Comparison of ENCODE assay signal across 19 cellular contexts in genomic region chr6:54624779-54625178, GRCh38.
A peak's percentile ranks its signal among the peaks of the same experiment; 100 is the strongest.
DNase-seq lines count a peak whose midpoint lies in the region; ATAC-seq and TF ChIP-seq lines count a peak whose summit lies in the region.
"Had no signal": no experiment of that assay in that cellular context is flagged by ENCODE, and none has a peak within 500 bp of the region (broad histone marks: within the 10 kb centered on the region; RNA-seq: fewer than 3 reads in every experiment).

No MANE protein-coding gene starts in this region.

- H3K9me3 ChIP-seq in AG04450 (ENCODE audit: control insufficient read depth, insufficient read depth, low read length) (peaks cover 3% of the 10 kb centered on the region; the same call in 1 of the 2 replicates), GM23248 (ENCODE audit: low read depth) (no peaks in the 10 kb centered on the region)
- H3K9me3 ChIP-seq: MG63 had no signal

- peak; percentile 26 for DNase-seq in AG04450 (ENCODE audit: low read depth, low spot score)
- DNase-seq in GM23248, result peak; percentile 3
- DNase-seq in amniotic epithelial cell (ENCODE audit: low read depth), result peak; percentile 42
- DNase-seq in fibroblast of mammary gland (ENCODE audit: low read depth), result peak; percentile 31
- DNase-seq in GM10266 (ENCODE audit: extremely low spot score), result no peak
- no peak for DNase-seq in stimulated activated naive B cell treated with anti-CD40 and anti-IgM and Interleukin-4, amounts not matched to agents 10 μg/mL and 1 μg/mL and 100 μg/mL, for 72 hours
- DNase-seq: 8988T; CD4-positive, CD25-positive, alpha-beta regulatory T cell; DMS53; MG63; NCI-H1092; NCI-H2081 treated with DMSO at 0.1 percent for 48 hours; NCI-H510A treated with DMSO at 0.1 percent for 48 hours; NCI-H82 had no signal

- CTCF ChIA-PET in AG04450 (lab: Charles Lee), result no interaction called here

- H3K27me3 ChIP-seq in AG04450 (ENCODE audit: control insufficient read depth, insufficient read depth, low read length) (no peaks in the 10 kb centered on the region), GM23248 (replicated peaks; ENCODE audit: insufficient read depth) (no peaks in the 10 kb centered on the region; the same call in 1 of the 2 replicates)
- H3K27me3 ChIP-seq: MG63 had no signal

- no peaks in the 10 kb centered on the region for H3K4me1 ChIP-seq in GM23248 (ENCODE audit: insufficient read depth)

- H3F3A ChIP-seq in GM23248 (ENCODE audit: insufficient read depth), result no peaks in the 10 kb centered on the region

- no peak overlapping the region for H2AFZ ChIP-seq in GM23248

- no peak overlapping the region for H3K27ac ChIP-seq in AG04450 (ENCODE audit: low read depth, low read length)
- H3K27ac ChIP-seq in GM23248, result no peak overlapping the region
- H3K27ac ChIP-seq: SK-N-MC had no signal

- no peak overlapping the region for H3K27ac Mint-ChIP-seq in stimulated activated naive B cell treated with anti-CD40 and anti-IgM and Interleukin-4, amounts not matched to agents 10 μg/mL and 1 μg/mL and 100 μg/mL, for 72 hours
- H3K27ac Mint-ChIP-seq: B cell; CD4-positive, CD25-positive, alpha-beta regulatory T cell had no signal

- no peaks in the 10 kb centered on the region for H3K79me2 ChIP-seq in GM23248 (ENCODE audit: insufficient read depth)

- 86 to 87% methylated on average over 5 of the region's 5 CpGs for WGBS in GM23248 (ENCODE audit: low coverage in 1 of 2, low lambda C conversion rate in 2 of 2, missing lambda C conversion rate in 2 of 2), 2 experiments

- H3K4me2 ChIP-seq in GM23248 (ENCODE audit: unreplicated experiment), result no peak overlapping the region

- in situ Hi-C loops in GM23248 (cut with MboI), result no loop called here

- H3K4me3 ChIP-seq in AG04450 (ENCODE audit: low read depth, low read length) (no peak overlapping the region), GM23248 (no peak overlapping the region), fibroblast of mammary gland (ENCODE audit: control insufficient read depth, low read depth, low read length) (no peak overlapping the region)
- H3K4me3 ChIP-seq: GM12878, MG63, SK-N-MC had no signal

- H3K27me3 Mint-ChIP-seq in stimulated activated naive B cell treated with anti-CD40 and anti-IgM and Interleukin-4, amounts not matched to agents 10 μg/mL and 1 μg/mL and 100 μg/mL, for 72 hours, result no peaks in the 10 kb centered on the region
- H3K27me3 Mint-ChIP-seq: B cell; CD4-positive, CD25-positive, alpha-beta regulatory T cell had no signal

- no peak overlapping the region for H3K9ac ChIP-seq in GM23248

- H3K36me3 Mint-ChIP-seq in stimulated activated naive B cell treated with anti-CD40 and anti-IgM and Interleukin-4, amounts not matched to agents 10 μg/mL and 1 μg/mL and 100 μg/mL, for 72 hours, result no peaks in the 10 kb centered on the region
- H3K36me3 Mint-ChIP-seq: CD4-positive, CD25-positive, alpha-beta regulatory T cell had no signal

- no peaks in the 10 kb centered on the region for H4K20me1 ChIP-seq in GM23248 (ENCODE audit: insufficient read depth)

- H3K4me1 Mint-ChIP-seq in stimulated activated naive B cell treated with anti-CD40 and anti-IgM and Interleukin-4, amounts not matched to agents 10 μg/mL and 1 μg/mL and 100 μg/mL, for 72 hours, result no peaks in the 10 kb centered on the region
- H3K4me1 Mint-ChIP-seq: B cell; CD4-positive, CD25-positive, alpha-beta regulatory T cell had no signal

- no peaks in the 10 kb centered on the region for H3K36me3 ChIP-seq in GM23248 (ENCODE audit: low read depth)
- H3K36me3 ChIP-seq: MG63 had no signal

- ATAC-seq in HG02970 (IDR thresholded peaks at IDR 0.05; ENCODE audit: low FRiP score, unreplicated experiment), result no peak
- ATAC-seq in stimulated activated naive B cell treated with anti-CD40 and anti-IgM and Interleukin-4, amounts not matched to agents 10 μg/mL and 1 μg/mL and 100 μg/mL, for 72 hours (replicated peaks), result no peak
- no peak for ATAC-seq in GM19455 (IDR thresholded peaks at IDR 0.05; ENCODE audit: unreplicated experiment)
- ATAC-seq: GM12878 had no signal

- H3K9me3 Mint-ChIP-seq in stimulated activated naive B cell treated with anti-CD40 and anti-IgM and Interleukin-4, amounts not matched to agents 10 μg/mL and 1 μg/mL and 100 μg/mL, for 72 hours, result no peaks in the 10 kb centered on the region

- H3K9me2 ChIP-seq in GM23248 (ENCODE audit: insufficient read depth), result no peaks in the 10 kb centered on the region

- no peak overlapping the region for H3K4me3 Mint-ChIP-seq in stimulated activated naive B cell treated with anti-CD40 and anti-IgM and Interleukin-4, amounts not matched to agents 10 μg/mL and 1 μg/mL and 100 μg/mL, for 72 hours
- H3K4me3 Mint-ChIP-seq: B cell; CD4-positive, CD25-positive, alpha-beta regulatory T cell had no signal

- POLR2A ChIA-PET in AG04450 (lab: Yijun Ruan, JAX), result no interaction called here

- TF ChIP-seq CTCF in AG04450 (IDR thresholded peaks at IDR 0.05; ENCODE audit: low read depth, low read length) (no peak), fibroblast of mammary gland (conservative IDR thresholded peaks at IDR 0.05; ENCODE audit: control insufficient read depth, insufficient read depth, low read depth, low read length) (no peak), GM10266 (IDR thresholded peaks at IDR 0.05; ENCODE audit: control insufficient read depth, insufficient read depth, low read depth, missing control alignments) (no peak)

Comparison
In these comparisons a context has a peak if more than half of its experiments do, and no peak if none do; other contexts are left out.
1. DNase-seq: peak in AG04450 (single experiment), GM23248 (single experiment), amniotic epithelial cell (single experiment) and fibroblast of mammary gland (single experiment); none in GM10266 (single experiment) and stimulated activated naive B cell treated with anti-CD40 and anti-IgM and Interleukin-4, amounts not matched to agents 10 μg/mL and 1 μg/mL and 100 μg/mL, for 72 hours (single experiment).